1 cellular context compared by ENCODE assay signal in genomic region chr3:192444096-192444790, GRCh38.
TF ChIP-seq lines count a peak whose summit lies in the region.

No MANE protein-coding gene starts in this region.

TF ChIP-seq in WTC11, 78 proteins besides CTCF, POLR2A, EP300 and RAD21 (continued from another document):
- TF ChIP-seq IRF1 (CRISPR knock-in tag; IDR thresholded peaks at IDR 0.05) (no peak), ELF4 (CRISPR knock-in tag; IDR thresholded peaks at IDR 0.05; ENCODE audit: low read depth) (no peak), EMX1 (CRISPR knock-in tag; IDR thresholded peaks at IDR 0.05) (no peak), ZNF263 (CRISPR knock-in tag; IDR thresholded peaks at IDR 0.05; ENCODE audit: low read depth) (no peak), CREB1 (CRISPR knock-in tag; IDR thresholded peaks at IDR 0.05) (no peak), ZNF671 (CRISPR knock-in tag; IDR thresholded peaks at IDR 0.05) (no peak), HMGA2 (CRISPR knock-in tag; IDR thresholded peaks at IDR 0.05) (no peak), PRDM15 (CRISPR knock-in tag; IDR thresholded peaks at IDR 0.05) (no peak), E2F4 (CRISPR knock-in tag; IDR thresholded peaks at IDR 0.05; ENCODE audit: borderline replicate concordance, low read depth) (no peak)
